1 cellular context compared by ENCODE assay signal in the genomic region with DNA sequence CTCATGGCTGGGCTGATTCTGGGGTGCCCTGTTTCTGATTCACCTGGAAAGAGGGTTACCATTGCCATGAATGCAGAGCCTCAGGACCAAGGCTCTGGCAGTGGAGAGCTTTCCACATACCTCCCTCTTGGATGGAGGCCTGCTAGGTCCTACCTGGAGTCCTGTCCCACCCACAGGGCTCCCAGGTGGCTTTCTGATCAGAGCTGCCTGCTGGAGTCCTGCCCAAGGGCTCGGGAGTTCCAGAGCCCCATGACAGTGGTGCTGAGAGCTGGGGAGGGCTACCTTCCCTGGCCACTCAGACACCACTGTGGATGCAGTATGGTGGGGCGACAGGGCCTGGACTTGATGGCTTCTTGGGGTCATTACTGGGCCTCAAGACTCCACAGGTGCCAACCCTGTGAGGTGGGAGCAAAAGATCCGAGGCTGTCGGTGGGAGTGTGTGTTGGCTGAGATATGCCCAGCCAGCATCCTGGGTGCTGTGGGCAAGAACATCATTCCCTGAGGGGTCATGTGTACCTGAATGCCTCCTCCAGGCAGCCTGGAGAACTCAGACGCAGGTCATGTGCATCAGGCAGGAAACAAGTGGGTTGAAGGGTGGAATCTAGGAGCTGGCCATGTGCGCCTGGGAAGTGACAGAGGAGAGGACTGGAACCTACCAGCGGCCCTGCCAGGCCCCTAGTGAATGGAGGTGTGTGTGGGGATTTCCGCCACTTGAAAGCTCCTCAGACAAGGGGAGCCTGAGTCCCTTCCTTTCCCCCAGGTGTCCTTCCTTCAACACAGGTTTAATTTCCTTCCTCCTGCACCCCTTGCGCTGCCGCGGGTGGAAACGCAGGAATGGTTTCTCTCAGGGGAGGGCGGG.
TF ChIP-seq lines count a peak whose summit lies in the region.

No MANE protein-coding gene starts in this region.

TF ChIP-seq in H1, 55 proteins besides CTCF, POLR2A, EP300 and RAD21:
- TF ChIP-seq JUN (IDR thresholded peaks at IDR 0.05; ENCODE audit: low read depth, low read length): no peak
- TF ChIP-seq, protein P1, sequence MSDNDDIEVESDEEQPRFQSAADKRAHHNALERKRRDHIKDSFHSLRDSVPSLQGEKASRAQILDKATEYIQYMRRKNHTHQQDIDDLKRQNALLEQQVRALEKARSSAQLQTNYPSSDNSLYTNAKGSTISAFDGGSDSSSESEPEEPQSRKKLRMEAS (IDR thresholded peaks at IDR 0.05): 0 out of 2 replicates have a peak, but pooled peaks have one; percentile 6
